Comparison of ENCODE assay signal across 17 cellular contexts in the genomic region with DNA sequence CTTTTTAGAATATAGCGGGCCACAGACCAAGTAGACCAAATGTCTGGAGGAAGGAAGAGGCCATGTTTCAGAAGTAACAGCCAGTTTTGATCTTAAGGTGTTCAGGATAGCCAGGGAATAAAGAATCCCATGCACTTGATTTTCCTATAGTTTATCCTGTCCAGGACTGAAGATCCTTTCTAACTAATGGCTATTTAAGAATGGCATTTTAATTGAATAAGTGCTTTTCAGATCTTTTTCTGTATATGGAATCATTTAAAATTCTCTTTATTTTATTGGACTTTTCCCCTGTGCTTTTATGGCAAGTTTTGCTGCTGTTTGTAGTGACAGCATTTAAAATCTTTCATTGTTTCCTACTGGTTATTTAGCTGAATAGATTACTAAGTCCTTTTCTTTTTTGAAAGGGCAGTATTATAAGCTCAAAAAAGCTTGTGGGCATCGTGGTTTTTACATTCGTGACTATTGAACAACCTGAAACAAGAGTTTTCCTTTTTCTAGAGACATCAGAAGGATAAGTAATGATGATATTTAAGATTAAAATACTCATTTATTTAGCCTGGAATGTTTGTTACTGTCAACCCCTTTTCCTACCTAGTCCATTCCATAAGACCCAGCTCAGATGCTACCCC. TPM values are rescaled to one million over a fixed set of nuclear protein-coding genes. Genes with fewer than 3 reads are reported as not detected.
A peak's percentile ranks its signal among the peaks of the same experiment; 100 is the strongest.
DNase-seq lines count a peak whose midpoint lies in the region; ATAC-seq, FAIRE-seq and TF ChIP-seq lines count a peak whose summit lies in the region.
"Had no signal": no experiment of that assay in that cellular context is flagged by ENCODE, and none has a peak within 500 bp of the region (broad histone marks: within the 10 kb centered on the region; RNA-seq: fewer than 3 reads in every experiment).

No MANE protein-coding gene starts in this region.

- H3K9me3 ChIP-seq in BLaER1 (no peaks in the 10 kb centered on the region), spleen (no peaks in the 10 kb centered on the region)
- H3K9me3 ChIP-seq: BE2C had no signal

- H3K36me3 ChIP-seq in BLaER1 = peaks cover 26% of the 10 kb centered on the region
- H3K36me3 ChIP-seq in spleen = no peaks in the 10 kb centered on the region
- H3K36me3 ChIP-seq: BE2C, cardiac muscle cell had no signal

- peak overlapping the region; percentile 39 for H3K27ac Mint-ChIP-seq in activated T-helper 2 cell treated with anti-CD3 and anti-CD28 coated beads, Interferon-gamma antibody, Interleukin-2, Interleukin-4, amounts not matched to agents 10 μg/mL and 5 μg/mL and 100 μg/mL, durations not matched to agents 14 hours and 24 hours and 36 hours
- H3K27ac Mint-ChIP-seq in natural killer cell = peak overlapping the region in 1 of 2 donors; percentile 38

- whole genome bisulfite sequencing in spleen, 5 donors = 38 to 66% (median 54%) methylated on average over 3 of the region's 3 CpGs

- H3K36me3 Mint-ChIP-seq in activated T-helper 2 cell treated with anti-CD3 and anti-CD28 coated beads, Interferon-gamma antibody, Interleukin-2, Interleukin-4, amounts not matched to agents 10 μg/mL and 5 μg/mL and 100 μg/mL, durations not matched to agents 14 hours and 24 hours and 36 hours (ENCODE audit: low read depth) = peaks cover 12% of the 10 kb centered on the region
- no peaks in the 10 kb centered on the region for H3K36me3 Mint-ChIP-seq in natural killer cell

- ATAC-seq in natural killer cell = no peak
- ATAC-seq: effector memory CD8-positive, alpha-beta T cell had no signal

- peaks cover 36% of the 10 kb centered on the region for H4K20me1 ChIP-seq in BLaER1

- H3K4me1 ChIP-seq in BLaER1 = peaks cover 51% of the 10 kb centered on the region
- H3K4me1 ChIP-seq in spleen = peaks cover 16 to 54% (median 42%) of the 10 kb centered on the region in 6 donors

- FAIRE-seq in GM18507 (lab: Jason Lieb, UNC) = peak; percentile 18
- FAIRE-seq: kidney had no signal

- no peak for TF ChIP-seq CTCF in natural killer cell (IDR thresholded peaks at IDR 0.05)
- no peak for TF ChIP-seq CTCF in spleen (IDR thresholded peaks at IDR 0.05 in 8 of 11, conservative IDR thresholded peaks at IDR 0.05 in 3 of 11)

- no peaks in the 10 kb centered on the region for H3K9me3 Mint-ChIP-seq in activated T-helper 2 cell treated with anti-CD3 and anti-CD28 coated beads, Interferon-gamma antibody, Interleukin-2, Interleukin-4, amounts not matched to agents 10 μg/mL and 5 μg/mL and 100 μg/mL, durations not matched to agents 14 hours and 24 hours and 36 hours
- H3K9me3 Mint-ChIP-seq in natural killer cell = no peaks in the 10 kb centered on the region
- H3K9me3 Mint-ChIP-seq: effector memory CD8-positive, alpha-beta T cell had no signal

- H3K27me3 ChIP-seq in BLaER1 (no peaks in the 10 kb centered on the region), spleen (replicated peaks in 1 of 7) (no peaks in the 10 kb centered on the region)
- H3K27me3 ChIP-seq: BE2C, cardiac muscle cell had no signal

- intact Hi-C loops in activated T-helper 2 cell treated with anti-CD3 and anti-CD28 coated beads, Interferon-gamma antibody, Interleukin-2, Interleukin-4, amounts not matched to agents 10 μg/mL and 5 μg/mL and 100 μg/mL, durations not matched to agents 14 hours and 24 hours and 36 hours (cut with micrococcal nuclease) = loop anchor here (5.0 kb wide), 1 partner anchor 131 kb away; a partner anchor contains a TSS
- intact Hi-C loops in natural killer cell (cut with micrococcal nuclease) (loop anchor here (5.0 kb wide), 3 partner anchors 76 to 456 kb away; a partner anchor contains a TSS), head of caudate nucleus (cut with DNase I) (loop anchor here (10.0 kb wide), 1 partner anchor 133 kb away; a partner anchor contains a TSS), spleen (cut with DNase I; ENCODE audit: low total_unique reads) (no loop called here)

- H3K27me3 Mint-ChIP-seq in activated T-helper 2 cell treated with anti-CD3 and anti-CD28 coated beads, Interferon-gamma antibody, Interleukin-2, Interleukin-4, amounts not matched to agents 10 μg/mL and 5 μg/mL and 100 μg/mL, durations not matched to agents 14 hours and 24 hours and 36 hours (ENCODE audit: low read depth) = peaks cover 4% of the 10 kb centered on the region
- no peaks in the 10 kb centered on the region for H3K27me3 Mint-ChIP-seq in natural killer cell (ENCODE audit: low read depth in 2 of 2)
- H3K27me3 Mint-ChIP-seq: effector memory CD8-positive, alpha-beta T cell had no signal

- H3K4me1 Mint-ChIP-seq in activated T-helper 2 cell treated with anti-CD3 and anti-CD28 coated beads, Interferon-gamma antibody, Interleukin-2, Interleukin-4, amounts not matched to agents 10 μg/mL and 5 μg/mL and 100 μg/mL, durations not matched to agents 14 hours and 24 hours and 36 hours (ENCODE audit: low read depth) = peaks cover 35% of the 10 kb centered on the region
- H3K4me1 Mint-ChIP-seq in natural killer cell = peaks cover 30 to 37% of the 10 kb centered on the region in 2 donors

- peak overlapping the region; percentile 95 for H3K4me2 ChIP-seq in BLaER1

- H3K9ac ChIP-seq in BLaER1 = peak overlapping the region; percentile 95; the same call in 1 of the 2 replicates

- DNase-seq in GM18507 (ENCODE audit: extremely low spot score, insufficient read length, low read depth) = no peak
- DNase-seq in activated T-helper 2 cell treated with anti-CD3 and anti-CD28 coated beads, Interferon-gamma antibody, Interleukin-2, Interleukin-4, amounts not matched to agents 10 μg/mL and 5 μg/mL and 100 μg/mL, durations not matched to agents 14 hours and 24 hours and 36 hours (ENCODE audit: low spot score) = no peak
- no peak for DNase-seq in natural killer cell
- no peak for DNase-seq in NCI-H1436 treated with DMSO at 0.1 percent for 48 hours (lab: John Stamatoyannopoulos, UW)
- no peak for DNase-seq in head of caudate nucleus
- no peak for DNase-seq in HT-29 (ENCODE audit: low spot score)
- DNase-seq in spleen = no peak
- DNase-seq: BE2C; effector memory CD8-positive, alpha-beta T cell; foreskin fibroblast; HCEC 1CT; kidney; NCI-H2107; NCI-H82; SHP77 treated with DMSO at 0.1 percent for 48 hours had no signal

- H3K27ac ChIP-seq in BLaER1 (no peak overlapping the region), spleen (no peak overlapping the region)
- H3K27ac ChIP-seq: cardiac muscle cell had no signal

- H3K4me3 ChIP-seq in BLaER1 (0 out of 2 replicates have a peak overlapping the region, but pooled peaks have one; percentile 91), spleen (no peak overlapping the region)
- H3K4me3 ChIP-seq: cardiac muscle cell had no signal

- H3K4me3 Mint-ChIP-seq in activated T-helper 2 cell treated with anti-CD3 and anti-CD28 coated beads, Interferon-gamma antibody, Interleukin-2, Interleukin-4, amounts not matched to agents 10 μg/mL and 5 μg/mL and 100 μg/mL, durations not matched to agents 14 hours and 24 hours and 36 hours (ENCODE audit: low read depth) = peak overlapping the region; percentile 45
- peak overlapping the region; percentile 43 for H3K4me3 Mint-ChIP-seq in natural killer cell
- H3K4me3 Mint-ChIP-seq: effector memory CD8-positive, alpha-beta T cell had no signal

- no peak for TF ChIP-seq POLR2A in spleen (IDR thresholded peaks at IDR 0.05)

RNA-seq across cellular contexts. Expression of a gene that starts 2.4 kb away (rescaled TPM):
- total RNA-seq in activated T-helper 2 cell treated with anti-CD3 and anti-CD28 coated beads, Interferon-gamma antibody, Interleukin-2, Interleukin-4, amounts not matched to agents 10 μg/mL and 5 μg/mL and 100 μg/mL, durations not matched to agents 14 hours and 24 hours and 36 hours = 10.2 and 11.9 TPM in 2 replicates
- total RNA-seq in natural killer cell (10 to 100 TPM; 12.8 to 18.2 (median 15.8) TPM), spleen (10 to 100 TPM in 6 of 7 donors, 1 to 10 TPM in 1; 8.4 to 16.2 (median 12.5) TPM)
- 5.6 and 5.8 TPM in 2 replicates for total RNA-seq in HT-29 (2014; rRNA removed; shearing (Covaris generic))
- polyA plus RNA-seq in spleen = 1 to 10 TPM; 6.0 to 6.9 (median 6.4) TPM
